In the genomic region with DNA sequence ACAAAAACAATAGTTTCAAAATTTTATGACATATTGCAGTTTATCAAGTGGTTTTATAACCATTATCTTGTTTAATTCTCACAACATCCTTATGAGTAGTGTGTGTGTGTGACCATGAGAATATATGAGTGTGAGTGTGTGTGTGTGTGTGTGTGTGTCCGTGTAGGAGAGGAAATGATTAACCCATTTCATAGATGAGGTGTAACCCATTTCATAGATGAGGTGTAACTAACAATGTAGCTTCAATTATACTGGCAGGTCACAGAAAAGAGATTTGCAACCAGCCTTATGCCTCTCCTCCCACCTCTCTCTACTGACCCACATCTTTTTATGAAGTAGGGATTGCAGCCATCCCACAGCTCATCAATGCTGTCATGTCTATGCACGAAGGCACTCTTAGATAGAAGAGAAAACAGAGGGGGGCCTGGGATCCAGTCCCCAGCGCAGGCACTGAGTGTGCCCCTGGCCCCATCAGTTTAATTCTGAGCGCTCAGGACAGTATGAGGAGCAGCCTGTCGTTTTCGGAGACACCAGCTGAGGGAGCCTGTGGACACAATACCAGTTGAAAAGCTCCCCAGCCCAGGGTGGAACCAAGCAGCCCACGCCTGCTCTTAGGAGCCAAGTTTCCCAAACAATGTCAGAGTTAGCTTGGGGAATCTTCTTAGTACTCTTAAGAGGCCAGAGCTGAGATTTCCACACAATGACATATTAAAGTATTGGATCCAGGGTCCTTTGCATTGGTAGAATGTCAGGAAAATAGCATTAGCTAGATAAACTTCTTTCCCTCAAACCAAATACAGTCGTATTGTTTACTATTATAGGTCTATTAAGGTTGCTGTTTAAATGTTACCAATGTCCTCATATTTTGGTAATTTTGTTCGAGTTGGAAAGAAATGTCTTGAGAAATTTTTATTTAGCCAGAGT, we compare ENCODE assay signal across 8 cellular contexts.
A peak's percentile ranks its signal among the peaks of the same experiment; 100 is the strongest.
DNase-seq lines count a peak whose midpoint lies in the region; ATAC-seq and TF ChIP-seq lines count a peak whose summit lies in the region.

No MANE protein-coding gene starts in this region.

- peak; percentile 84 for ATAC-seq in GM21367 (IDR thresholded peaks at IDR 0.05; ENCODE audit: unreplicated experiment)
- peak; percentile 66 for ATAC-seq in HG03558 (IDR thresholded peaks at IDR 0.05; ENCODE audit: extremely low read depth, unreplicated experiment)
- ATAC-seq in stimulated activated effector memory CD8-positive, alpha-beta T cell treated with anti-CD3 and anti-CD28 coated beads, Interleukin-12 subunit alpha, Interleukin-12 subunit beta, amount 100 ng/mL, for 72 hours: peak; percentile 50

- no peak overlapping the region for H3K4me3 ChIP-seq in GM06990 (replicated peaks; ENCODE audit: low read depth, low read length)
- no peak overlapping the region for H3K4me3 ChIP-seq in Peyer's patch
- no peak overlapping the region for H3K4me3 ChIP-seq in cardiac fibroblast (replicated peaks in 1 of 2; ENCODE audit: low read depth in 2 of 2, low read length in 2 of 2)

- no peaks in the 10 kb centered on the region for H3K9me3 Mint-ChIP-seq in stimulated activated effector memory CD8-positive, alpha-beta T cell treated with anti-CD3 and anti-CD28 coated beads, Interleukin-12 subunit alpha, Interleukin-12 subunit beta, amount 100 ng/mL, for 72 hours

- no peaks in the 10 kb centered on the region for H3K36me3 Mint-ChIP-seq in stimulated activated effector memory CD8-positive, alpha-beta T cell treated with anti-CD3 and anti-CD28 coated beads, Interleukin-12 subunit alpha, Interleukin-12 subunit beta, amount 100 ng/mL, for 72 hours

- DNase-seq in GM06990 (ENCODE audit: extremely low read depth, insufficient read length) (no peak), Peyer's patch (peak; percentile 31 to 82 (median 73)), cardiac fibroblast (ENCODE audit: low read depth in 2 of 2) (peak; percentile 91 to 92), kidney glomerular epithelial cell (lab: John Stamatoyannopoulos, UW) (peak; percentile 74)
- DNase-seq in stimulated activated effector memory CD8-positive, alpha-beta T cell treated with anti-CD3 and anti-CD28 coated beads, Interleukin-12 subunit alpha, Interleukin-12 subunit beta, amount 100 ng/mL, for 72 hours (ENCODE audit: low spot score in 2 of 2): peak in 1 of 2 donors; percentile 55
- DNase-seq in activated CD4-positive, CD25-positive, alpha-beta regulatory T cell treated with anti-CD3 and anti-CD28 coated beads, Interleukin-2, amount 50 U/mL, for 72 hours: no peak

- no peaks in the 10 kb centered on the region for H3K9me3 ChIP-seq in Peyer's patch

- H3K4me1 Mint-ChIP-seq in stimulated activated effector memory CD8-positive, alpha-beta T cell treated with anti-CD3 and anti-CD28 coated beads, Interleukin-12 subunit alpha, Interleukin-12 subunit beta, amount 100 ng/mL, for 72 hours: no peaks in the 10 kb centered on the region

- H3K27me3 ChIP-seq in GM06990 (replicated peaks; ENCODE audit: control insufficient read depth, insufficient read depth, low read length) (no peaks in the 10 kb centered on the region), Peyer's patch (no peaks in the 10 kb centered on the region)

- peak; percentile 62 for TF ChIP-seq CTCF in GM06990 (IDR thresholded peaks at IDR 0.05; ENCODE audit: insufficient read depth, low read length, poor library complexity, severe bottlenecking)
- TF ChIP-seq CTCF in Peyer's patch (IDR thresholded peaks at IDR 0.05): peak in 4 of 6 experiments; percentile 37 to 71 (median 64)
- peak; percentile 82 for TF ChIP-seq CTCF in cardiac fibroblast (IDR thresholded peaks at IDR 0.05; ENCODE audit: low read depth, low read length)

- TF ChIP-seq POLR2A in Peyer's patch (IDR thresholded peaks at IDR 0.05): no peak

- no peak overlapping the region for H3K27ac ChIP-seq in Peyer's patch

- no peaks in the 10 kb centered on the region for H3K36me3 ChIP-seq in GM06990 (ENCODE audit: control insufficient read depth, insufficient read depth, low read length)
- no peaks in the 10 kb centered on the region for H3K36me3 ChIP-seq in Peyer's patch

- no peak overlapping the region for H3K27ac Mint-ChIP-seq in stimulated activated effector memory CD8-positive, alpha-beta T cell treated with anti-CD3 and anti-CD28 coated beads, Interleukin-12 subunit alpha, Interleukin-12 subunit beta, amount 100 ng/mL, for 72 hours

- no peak overlapping the region for H3K4me3 Mint-ChIP-seq in stimulated activated effector memory CD8-positive, alpha-beta T cell treated with anti-CD3 and anti-CD28 coated beads, Interleukin-12 subunit alpha, Interleukin-12 subunit beta, amount 100 ng/mL, for 72 hours

- H3K4me1 ChIP-seq in Peyer's patch: no peaks in the 10 kb centered on the region

Comparison
In these comparisons a context has a peak if more than half of its experiments do, and no peak if none do; other contexts are left out.
1. DNase-seq: peak in Peyer's patch (3 of 3), cardiac fibroblast (2 of 2) and kidney glomerular epithelial cell (single experiment); none in GM06990 (single experiment) and activated CD4-positive, CD25-positive, alpha-beta regulatory T cell treated with anti-CD3 and anti-CD28 coated beads, Interleukin-2, amount 50 U/mL, for 72 hours (single experiment).
2. Peak in every context shown above with its lines, with median percentiles within 50 percentile points of each other: CTCF ChIP-seq and ATAC-seq.